Comparison of ENCODE assay signal across 8 cellular contexts in the genomic region with DNA sequence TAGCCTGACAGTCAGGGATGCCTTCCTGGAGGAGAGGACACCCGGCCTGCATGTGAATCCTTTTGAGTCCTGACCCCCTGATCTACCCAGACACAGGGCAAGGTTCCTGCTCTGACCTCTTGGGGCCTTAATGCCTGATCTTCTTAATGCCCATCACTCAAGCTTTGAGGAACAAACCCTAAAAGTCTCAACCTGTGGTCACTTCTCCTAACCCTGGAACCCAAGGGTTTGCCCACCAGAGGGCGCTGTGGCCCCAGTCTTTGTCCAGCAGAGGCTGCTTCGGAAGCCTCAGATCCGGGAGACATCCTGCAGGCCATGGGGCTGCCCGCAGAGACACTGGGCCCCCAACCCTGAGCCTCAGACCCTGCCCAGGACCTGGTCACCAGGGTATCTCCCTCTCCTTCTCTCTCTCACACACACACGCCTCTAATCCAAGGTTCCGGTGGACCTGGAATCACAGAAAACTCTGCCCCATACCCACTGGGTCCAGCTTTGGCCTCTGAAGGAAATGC. TPM values are rescaled to one million over a fixed set of nuclear protein-coding genes. Genes with fewer than 3 reads are reported as not detected.
A peak's percentile ranks its signal among the peaks of the same experiment; 100 is the strongest.
DNase-seq lines count a peak whose midpoint lies in the region; ATAC-seq and TF ChIP-seq lines count a peak whose summit lies in the region.

No MANE protein-coding gene starts in this region.

- peaks cover 8% of the 10 kb centered on the region for H3K27me3 ChIP-seq in CD8-positive, alpha-beta memory T cell (ENCODE audit: insufficient read depth, low read length, poor library complexity, severe bottlenecking)
- H3K27me3 ChIP-seq in thyroid gland = peaks cover 4% of the 10 kb centered on the region

- no peaks in the 10 kb centered on the region for H3K9me3 ChIP-seq in CD8-positive, alpha-beta memory T cell (ENCODE audit: low read length)
- H3K9me3 ChIP-seq in thyroid gland = no peaks in the 10 kb centered on the region

- CTCF ChIA-PET in CD8-positive, alpha-beta memory T cell (lab: Charles Lee) = interaction anchor here (0.6 to 2.2 kb wide), 5 partner anchors 10 to 332 kb away, joined by 3 to 8 read pairs (median 4); a partner anchor contains a TSS

- TF ChIP-seq POLR2A in thyroid gland (IDR thresholded peaks at IDR 0.05) = no peak

- H3K36me3 Mint-ChIP-seq in CD8-positive, alpha-beta memory T cell = no peaks in the 10 kb centered on the region

- no peak overlapping the region for H3K27ac Mint-ChIP-seq in CD8-positive, alpha-beta memory T cell

- TF ChIP-seq CTCF in fibroblast of the aortic adventitia (IDR thresholded peaks at IDR 0.05; ENCODE audit: insufficient read depth, low read length) (peak; percentile 82), omental fat pad (IDR thresholded peaks at IDR 0.05) (peak in 1 of 3 donors; percentile 55), thyroid gland (IDR thresholded peaks at IDR 0.05) (peak in 5 of 6 experiments; percentile 48 to 58 (median 55))

- H3K27me3 Mint-ChIP-seq in CD8-positive, alpha-beta memory T cell = peaks cover 23 to 41% of the 10 kb centered on the region in 2 donors

- ATAC-seq in omental fat pad (ENCODE audit: low FRiP score) (peak; percentile 41), HG03457 (IDR thresholded peaks at IDR 0.05; ENCODE audit: unreplicated experiment) (no peak)

- intact Hi-C loops in thyroid gland (cut with DNase I) = no loop called here

- no peak overlapping the region for H3K4me3 Mint-ChIP-seq in CD8-positive, alpha-beta memory T cell

- H3K4me3 ChIP-seq in CD8-positive, alpha-beta memory T cell (ENCODE audit: low read length) = no peak overlapping the region
- no peak overlapping the region for H3K4me3 ChIP-seq in fibroblast of the aortic adventitia (ENCODE audit: low read depth, low read length)
- H3K4me3 ChIP-seq in thyroid gland (replicated peaks in 1 of 3) = no peak overlapping the region

- no peaks in the 10 kb centered on the region for H3K9me3 Mint-ChIP-seq in CD8-positive, alpha-beta memory T cell

- peak; percentile 44 to 81 (median 64) for DNase-seq in CD8-positive, alpha-beta memory T cell
- DNase-seq in HT1080 (ENCODE audit: low read depth) = peak; percentile 53
- DNase-seq in RKO (ENCODE audit: low spot score) = peak; percentile 71
- peak; percentile 54 for DNase-seq in activated T-helper 1 cell treated with Interleukin-2 at 50 U/mL for 16 hours (ENCODE audit: low read depth)
- DNase-seq in fibroblast of the aortic adventitia (ENCODE audit: low read depth) = peak; percentile 78
- DNase-seq in omental fat pad (ENCODE audit: low spot score) = peak; percentile 87
- peak; percentile 51 to 57 for DNase-seq in thyroid gland

- POLR2A ChIA-PET in CD8-positive, alpha-beta memory T cell (lab: Charles Lee) = no interaction called here

- H3K4me1 ChIP-seq in CD8-positive, alpha-beta memory T cell (ENCODE audit: insufficient read depth, low read length) = peaks cover 4% of the 10 kb centered on the region
- peaks cover 5 to 6% of the 10 kb centered on the region in 2 donors for H3K4me1 ChIP-seq in thyroid gland

- WGBS in thyroid gland, 2 donors = 22 to 24% methylated on average over 7 of the region's 7 CpGs

- H3K4me1 Mint-ChIP-seq in CD8-positive, alpha-beta memory T cell = peaks cover 3 to 8% (median 5%) of the 10 kb centered on the region in 3 donors

- H3K27ac ChIP-seq in CD8-positive, alpha-beta memory T cell (ENCODE audit: low read depth, low read length) = no peak overlapping the region
- H3K27ac ChIP-seq in thyroid gland = no peak overlapping the region

- no peaks in the 10 kb centered on the region for H3K36me3 ChIP-seq in CD8-positive, alpha-beta memory T cell (ENCODE audit: insufficient read depth, low read length)
- H3K36me3 ChIP-seq in thyroid gland = no peaks in the 10 kb centered on the region

RNA-seq across cellular contexts. Expression of a gene that starts 9.8 kb away (rescaled TPM):
- 1 to 10 TPM in 1 of 2 experiments, under 1 TPM in 1; 0.78 to 1.1 TPM for total RNA-seq in CD8-positive, alpha-beta memory T cell
- not detected for polyA plus RNA-seq in CD8-positive, alpha-beta memory T cell
- total RNA-seq in HT1080 (2014; rRNA removed; shearing (Covaris generic)) = 9.1 and 9.5 TPM in 2 replicates
- polyA plus RNA-seq in HT1080 (2015; cell fraction: cytosol; rRNA removed) = 2.4 and 3.0 TPM in 2 replicates
- 1.6 and 4.0 TPM in 2 replicates for polyA plus RNA-seq in HT1080 (2015; cell fraction: nucleus; rRNA removed)
- total RNA-seq in fibroblast of the aortic adventitia (ENCODE audit: low replicate concordance) (2.7 and 3.3 TPM in 2 replicates), omental fat pad (not detected), thyroid gland (not detected)

RNA-seq across cellular contexts. Expression of a gene that starts 22.4 kb away (rescaled TPM):
- 1 to 10 TPM in 1 of 2 experiments, under 1 TPM in 1; 0.47 to 1.0 TPM for total RNA-seq in CD8-positive, alpha-beta memory T cell
- not detected for polyA plus RNA-seq in CD8-positive, alpha-beta memory T cell
- not detected in 2 replicates for total RNA-seq in HT1080 (2014; rRNA removed; shearing (Covaris generic))
- not detected in 2 replicates for polyA plus RNA-seq in HT1080 (2015; cell fraction: cytosol; rRNA removed)
- not detected in 2 replicates for polyA plus RNA-seq in HT1080 (2015; cell fraction: nucleus; rRNA removed)
- total RNA-seq in fibroblast of the aortic adventitia (ENCODE audit: low replicate concordance) (1.3 TPM in 1 of 2 replicates, not detected in the other), omental fat pad (100 to 1,000 TPM in 2 of 4 donors, 10 to 100 TPM in 2; 61.8 to 258 (median 118) TPM), thyroid gland (10 to 100 TPM in 1 of 4 donors, 1 to 10 TPM in 3; 2.8 to 11.9 (median 4.3) TPM)

RNA-seq across cellular contexts. Expression of a gene that starts 30.6 kb away (rescaled TPM):
- total RNA-seq in CD8-positive, alpha-beta memory T cell = 10 to 100 TPM; 27.9 to 29.4 TPM
- polyA plus RNA-seq in CD8-positive, alpha-beta memory T cell = 49.5 TPM
- total RNA-seq in HT1080 (2014; rRNA removed; shearing (Covaris generic)) = 0.21 and 0.27 TPM in 2 replicates
- 0.57 and 0.92 TPM in 2 replicates for polyA plus RNA-seq in HT1080 (2015; cell fraction: cytosol; rRNA removed)
- polyA plus RNA-seq in HT1080 (2015; cell fraction: nucleus; rRNA removed) = 0.11 TPM in 2 replicates
- total RNA-seq in fibroblast of the aortic adventitia (ENCODE audit: low replicate concordance) = 1.3 and 13.5 TPM in 2 replicates
- total RNA-seq in omental fat pad = 10 to 100 TPM; 14.3 to 30.6 (median 24.0) TPM
- total RNA-seq in thyroid gland = 1,000 to 10,000 TPM in 1 of 4 donors, 100 to 1,000 TPM in 3; 424 to 1,529 (median 712) TPM

Comparison
In these comparisons a context has a peak if more than half of its experiments do, and no peak if none do; other contexts are left out.
1. RNA of a gene that starts 22.4 kb away (total RNA-seq): 61.8 to 258 TPM in omental fat pad; 2.8 to 11.9 TPM in thyroid gland, 1.3 TPM in fibroblast of the aortic adventitia, 0.47 to 1.0 TPM in CD8-positive, alpha-beta memory T cell and not detected in HT1080; every median in the first group is over 4 times any median in the second.
2. RNA of a gene that starts 30.6 kb away (total RNA-seq): 424 to 1,529 TPM in thyroid gland; 27.9 to 29.4 TPM in CD8-positive, alpha-beta memory T cell, 14.3 to 30.6 TPM in omental fat pad, 1.3 to 13.5 TPM in fibroblast of the aortic adventitia and 0.21 to 0.27 TPM in HT1080; every median in the first group is over 10 times any median in the second.
3. Peak in every context shown above with its lines, with median percentiles within 50 percentile points of each other: DNase-seq.